ENCODE assay signal across 15 cellular contexts in the genomic region with DNA sequence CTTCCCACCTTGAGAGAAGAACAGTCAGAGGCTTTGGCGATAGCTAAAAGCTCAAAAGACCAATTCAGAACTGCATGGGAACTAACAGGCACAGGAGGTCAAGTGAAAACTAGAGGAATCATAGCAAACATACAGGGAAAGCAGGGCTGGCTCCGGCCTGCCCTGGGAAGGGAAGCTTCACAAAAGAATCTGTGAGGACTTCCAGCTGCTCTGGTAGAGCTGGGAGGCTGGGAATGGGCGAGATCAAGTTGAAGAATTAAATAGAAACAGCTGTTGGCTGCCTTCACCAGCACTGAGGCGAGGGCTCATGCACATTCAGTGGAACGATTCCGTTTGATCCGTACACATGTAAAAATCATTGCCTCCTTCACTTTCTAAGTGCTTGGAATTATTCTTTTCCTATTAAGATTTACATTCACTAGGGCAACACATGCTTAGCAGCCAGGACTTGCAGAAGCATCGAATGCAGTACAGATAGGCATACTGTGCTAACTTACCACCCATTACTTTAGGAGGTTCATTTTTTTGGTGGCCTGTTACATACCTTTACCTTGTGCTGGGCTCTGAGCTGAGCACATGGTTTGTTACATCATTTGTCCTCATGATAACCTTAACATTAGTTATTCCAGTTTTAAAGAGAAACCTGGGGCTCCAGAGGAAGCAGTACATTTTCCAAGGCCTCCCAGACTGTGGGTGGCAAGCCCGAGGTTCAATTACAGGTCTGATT.
DNase-seq lines count a peak whose midpoint lies in the region; ATAC-seq and TF ChIP-seq lines count a peak whose summit lies in the region.
"Had no signal": no experiment of that assay in that cellular context is flagged by ENCODE, and none has a peak within 500 bp of the region (broad histone marks: within the 10 kb centered on the region; RNA-seq: fewer than 3 reads in every experiment).

No MANE protein-coding gene starts in this region.

- no peak overlapping the region for H3K27ac Mint-ChIP-seq in GM23338
- H3K27ac Mint-ChIP-seq: H9 had no signal

- H3K27ac ChIP-seq in GM23338 (ENCODE audit: low read depth), result no peak overlapping the region
- H3K27ac ChIP-seq: epithelial cell of prostate had no signal

- no peaks in the 10 kb centered on the region for H3K36me3 ChIP-seq in GM23338 (ENCODE audit: insufficient read depth)

- H3K27me3 Mint-ChIP-seq in GM23338 (ENCODE audit: insufficient read depth, low read depth, poor library complexity), result no peaks in the 10 kb centered on the region

- no peak overlapping the region for H3K4me3 Mint-ChIP-seq in GM23338
- H3K4me3 Mint-ChIP-seq: H9 had no signal

- H3K9me3 Mint-ChIP-seq in GM23338, result no peaks in the 10 kb centered on the region; the same call in 2 of the 3 replicates
- H3K9me3 Mint-ChIP-seq: H9 had no signal

- no peak for TF ChIP-seq CTCF in GM23338 (conservative IDR thresholded peaks at IDR 0.05; ENCODE audit: low read depth in 2 of 2)
- no peak for TF ChIP-seq CTCF in choroid plexus epithelial cell (conservative IDR thresholded peaks at IDR 0.05; ENCODE audit: low read depth, low read length)

- no peaks in the 10 kb centered on the region for H3K27me3 ChIP-seq in GM23338 (ENCODE audit: insufficient read depth)

- H3K4me2 ChIP-seq in GM23338, result no peak overlapping the region

- no peaks in the 10 kb centered on the region for H3K4me1 ChIP-seq in GM23338 (ENCODE audit: insufficient read depth)

- no peaks in the 10 kb centered on the region for H3K79me2 ChIP-seq in GM23338 (replicated peaks; ENCODE audit: insufficient read depth)

- peaks cover 2% of the 10 kb centered on the region; the same call in 1 of the 3 replicates for H3K4me1 Mint-ChIP-seq in GM23338

- H3F3A ChIP-seq in GM23338 (replicated peaks; ENCODE audit: low read depth), result no peaks in the 10 kb centered on the region

- DNase-seq in GM23338 (ENCODE audit: low spot score) (no peak), choroid plexus epithelial cell (ENCODE audit: low read depth) (peak; percentile 79), left lobe of liver (ENCODE audit: low spot score) (no peak), stromal cell of bone marrow (ENCODE audit: low read depth) (peak; percentile 53), SIG-M5 (lab: John Stamatoyannopoulos, UW) (no peak), kidney tubule cell (ENCODE audit: low spot score) (no peak), NCI-H1436 treated with DMSO at 0.1 percent for 48 hours (lab: John Stamatoyannopoulos, UW) (no peak), activated gamma-delta T cell (lab: John Stamatoyannopoulos, UW) (no peak)
- DNase-seq: activated CD4-positive, CD25-positive, alpha-beta regulatory T cell; activated naive CD4-positive, alpha-beta T cell treated with Interleukin-2 at 50 U/mL for 16 hours; H9; NCI-H1417 treated with DMSO at 0.1 percent for 48 hours; stimulated activated CD4-positive, alpha-beta T cell treated with anti-CD3 and anti-CD28 coated beads, Interleukin-1b, Interleukin-23, amount 100 ng/mL, for 48 hours; substantia nigra had no signal

- H2AFZ ChIP-seq in GM23338, result peak overlapping the region; percentile 66; the same call in 1 of the 2 replicates

- ATAC-seq in GM23338, result no peak; the same call in 2 of the 3 replicates
- peak; percentile 39 for ATAC-seq in left lobe of liver

- H3K9me2 ChIP-seq in GM23338 (ENCODE audit: insufficient read depth), result 0 out of 2 replicates have a peak, but pooled peaks cover 2% of the 10 kb centered on the region

- H3K4me3 ChIP-seq in GM23338 (no peak overlapping the region), choroid plexus epithelial cell (ENCODE audit: low read depth, low read length) (no peak overlapping the region)

- no peaks in the 10 kb centered on the region for H4K20me1 ChIP-seq in GM23338 (replicated peaks; ENCODE audit: insufficient read depth)

- H3K36me3 Mint-ChIP-seq in GM23338 (ENCODE audit: low read depth), result no peaks in the 10 kb centered on the region

TF ChIP-seq in GM23338, 12 proteins besides CTCF, POLR2A, EP300 and RAD21:
- TF ChIP-seq REST (IDR thresholded peaks at IDR 0.05; ENCODE audit: unreplicated experiment) (no peak), CREB1 (CRISPR knock-in tag; IDR thresholded peaks at IDR 0.05; ENCODE audit: low read depth) (no peak), STAT1 (IDR thresholded peaks at IDR 0.05; ENCODE audit: unreplicated experiment) (no peak), JUNB (IDR thresholded peaks at IDR 0.05; ENCODE audit: unreplicated experiment) (no peak), EZH2 (IDR thresholded peaks at IDR 0.05; ENCODE audit: low read depth, unreplicated experiment) (no peak), ZNF114 (CRISPR knock-in tag; IDR thresholded peaks at IDR 0.05) (no peak), POLR2AphosphoS5 (IDR thresholded peaks at IDR 0.05; ENCODE audit: low read depth) (no peak), ZNF331 (CRISPR knock-in tag; IDR thresholded peaks at IDR 0.05; ENCODE audit: low read depth) (no peak), EZH2phosphoT487 (IDR thresholded peaks at IDR 0.05; ENCODE audit: unreplicated experiment) (no peak), NANOG (IDR thresholded peaks at IDR 0.05; ENCODE audit: borderline replicate concordance) (no peak)
- TF ChIP-seq, protein P1, sequence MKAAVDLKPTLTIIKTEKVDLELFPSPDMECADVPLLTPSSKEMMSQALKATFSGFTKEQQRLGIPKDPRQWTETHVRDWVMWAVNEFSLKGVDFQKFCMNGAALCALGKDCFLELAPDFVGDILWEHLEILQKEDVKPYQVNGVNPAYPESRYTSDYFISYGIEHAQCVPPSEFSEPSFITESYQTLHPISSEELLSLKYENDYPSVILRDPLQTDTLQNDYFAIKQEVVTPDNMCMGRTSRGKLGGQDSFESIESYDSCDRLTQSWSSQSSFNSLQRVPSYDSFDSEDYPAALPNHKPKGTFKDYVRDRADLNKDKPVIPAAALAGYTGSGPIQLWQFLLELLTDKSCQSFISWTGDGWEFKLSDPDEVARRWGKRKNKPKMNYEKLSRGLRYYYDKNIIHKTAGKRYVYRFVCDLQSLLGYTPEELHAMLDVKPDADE (IDR thresholded peaks at IDR 0.05), result no peak

Comparison
In these comparisons a context has a peak if more than half of its experiments do, and no peak if none do; other contexts are left out.
1. DNase-seq: peak in choroid plexus epithelial cell (single experiment) and stromal cell of bone marrow (single experiment); none in GM23338 (single experiment), left lobe of liver (single experiment), SIG-M5 (single experiment), kidney tubule cell (single experiment), NCI-H1436 treated with DMSO at 0.1 percent for 48 hours (single experiment) and activated gamma-delta T cell (single experiment).